ENCODE assay signal across 27 cellular contexts in the genomic region with DNA sequence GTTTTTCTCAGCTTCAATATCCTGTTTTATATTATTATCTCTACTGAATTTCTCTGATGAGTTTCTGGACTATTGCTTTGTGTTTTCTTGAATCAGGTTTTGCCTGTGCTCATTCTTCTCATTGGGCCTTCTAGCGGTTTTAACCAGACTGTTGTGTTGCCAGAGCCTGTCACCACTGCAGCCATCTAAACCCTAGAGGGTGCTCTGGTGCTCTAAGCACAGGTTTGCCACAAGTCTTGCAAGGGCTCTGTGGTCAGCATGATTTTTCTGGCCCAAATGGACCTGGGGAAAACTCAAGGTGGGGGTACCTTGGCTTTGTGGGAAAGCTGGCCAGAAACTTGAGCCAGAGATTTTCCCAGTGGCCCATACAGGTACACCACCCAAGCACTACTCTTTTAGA. TPM values are rescaled to one million over a fixed set of nuclear protein-coding genes. Genes with fewer than 3 reads are reported as not detected.
"Had no signal": no experiment of that assay in that cellular context is flagged by ENCODE, and none has a peak within 500 bp of the region (broad histone marks: within the 10 kb centered on the region; RNA-seq: fewer than 3 reads in every experiment).

No MANE protein-coding gene starts in this region.

- H3K27ac Mint-ChIP-seq: naive thymus-derived CD4-positive, alpha-beta T cell had no signal

- H3K4me1 Mint-ChIP-seq: naive thymus-derived CD4-positive, alpha-beta T cell had no signal

- H3K27me3 Mint-ChIP-seq: naive thymus-derived CD4-positive, alpha-beta T cell had no signal

- ATAC-seq: left cardiac atrium; left ventricle myocardium superior; naive thymus-derived CD4-positive, alpha-beta T cell had no signal

- H3K4me3 Mint-ChIP-seq: naive thymus-derived CD4-positive, alpha-beta T cell had no signal

- H3K4me1 ChIP-seq: right atrium auricular region, stomach, transverse colon had no signal

- H3K27ac ChIP-seq: coronary artery, right atrium auricular region, stomach, thoracic aorta, transverse colon had no signal

- H3K36me3 Mint-ChIP-seq: naive thymus-derived CD4-positive, alpha-beta T cell had no signal

- H3K4me3 ChIP-seq: coronary artery, lung, right atrium auricular region, stomach, thoracic aorta, transverse colon had no signal

- H3K27me3 ChIP-seq: right atrium auricular region, stomach, transverse colon had no signal

- DNase-seq: effector CD4-positive, alpha-beta T cell; foreskin melanocyte; head of caudate nucleus; hippocampal formation; kidney; left cardiac atrium; left ventricle myocardium superior; mesenchymal stem cell; naive thymus-derived CD4-positive, alpha-beta T cell; posterior cingulate gyrus; small intestine; stimulated activated CD4-positive, alpha-beta T cell treated with anti-CD3 and anti-CD28 coated beads, Interleukin-12 subunit alpha, Interleukin-12 subunit beta, amount 100 ng/mL, for 4 hours; stimulated activated naive CD4-positive, alpha-beta T cell; stomach; substantia nigra; transverse colon had no signal

- H3K9me3 ChIP-seq: right atrium auricular region, stomach, thoracic aorta, transverse colon had no signal

- H3K36me3 ChIP-seq: right atrium auricular region, stomach, thoracic aorta, transverse colon had no signal

RNA-seq across cellular contexts. Expression of a gene that starts 52.4 kb away (rescaled TPM):
- total RNA-seq: chondrocyte; dermis microvascular lymphatic vessel endothelial cell; kidney; left cardiac atrium; left ventricle myocardium superior; lung; mononuclear cell; naive thymus-derived CD4-positive, alpha-beta T cell; osteocyte; right atrium auricular region; stomach; thoracic aorta; transverse colon; ureter had no signal
- polyA plus RNA-seq: esophagus; lung; naive thymus-derived CD4-positive, alpha-beta T cell; neural cell; small intestine; stomach had no signal

RNA-seq across cellular contexts. Expression of a gene that starts 59.5 kb away (rescaled TPM):
- total RNA-seq: left ventricle myocardium superior; mononuclear cell; naive thymus-derived CD4-positive, alpha-beta T cell; right atrium auricular region; transverse colon; ureter had no signal
- polyA plus RNA-seq: naive thymus-derived CD4-positive, alpha-beta T cell; small intestine; stomach had no signal
